15 cellular contexts compared by ENCODE assay signal in genomic region chr3:139758654-139759291, GRCh38.
DNase-seq lines count a peak whose midpoint lies in the region; ATAC-seq lines count a peak whose summit lies in the region.
"Had no signal": no experiment of that assay in that cellular context is flagged by ENCODE, and none has a peak within 500 bp of the region (broad histone marks: within the 10 kb centered on the region; RNA-seq: fewer than 3 reads in every experiment).

No MANE protein-coding gene starts in this region.

- peak; percentile 54 to 77 for ATAC-seq in right cardiac atrium
- ATAC-seq: activated T-cell treated with anti-CD3 and anti-CD28 coated beads, Interleukin-2, amount 50 U/mL, for 4 hours; left colon had no signal

- no peaks in the 10 kb centered on the region for H3K9me3 ChIP-seq in right cardiac atrium (ENCODE audit: control insufficient read depth, low read length)
- H3K9me3 ChIP-seq: suprapubic skin had no signal

- WGBS in right cardiac atrium: 42% methylated on average over 5 of the region's 5 CpGs

- no peaks in the 10 kb centered on the region for H3K27me3 ChIP-seq in right cardiac atrium (ENCODE audit: control insufficient read depth, insufficient read depth)
- H3K27me3 ChIP-seq: suprapubic skin had no signal

- H3K27ac ChIP-seq in right cardiac atrium (ENCODE audit: low read length): no peak overlapping the region
- no peak overlapping the region for H3K27ac ChIP-seq in substantia nigra (ENCODE audit: low read depth, low read length, poor library complexity, severe bottlenecking)
- H3K27ac ChIP-seq: PC-9, suprapubic skin had no signal

- DNase-seq in GM04503 (ENCODE audit: low read depth) (peak; percentile 21), astrocyte of the hippocampus (ENCODE audit: low read depth, low spot score) (peak; percentile 95), right cardiac atrium (no peak), renal cortical epithelial cell (ENCODE audit: low read depth) (peak; percentile 94), NCI-H1092 (lab: John Stamatoyannopoulos, UW) (no peak), substantia nigra (lab: John Stamatoyannopoulos, UW) (no peak), OCI-M1 (lab: John Stamatoyannopoulos, UW) (no peak)
- DNase-seq: activated T-cell treated with anti-CD3 and anti-CD28 coated beads, Interleukin-2, amount 50 U/mL, for 4 hours; amniotic stem cell; effector CD4-positive, alpha-beta T cell; left colon; NCI-H446 treated with DMSO at 0.1 percent for 48 hours; PC-9 had no signal

- intact Hi-C loops in right cardiac atrium (cut with DNase I): no loop called here

- no peaks in the 10 kb centered on the region for H3K4me1 ChIP-seq in right cardiac atrium (ENCODE audit: control insufficient read depth, insufficient read depth, low read length)
- H3K4me1 ChIP-seq: suprapubic skin had no signal

- H3K4me3 ChIP-seq in right cardiac atrium (ENCODE audit: low read length): no peak overlapping the region
- H3K4me3 ChIP-seq: PC-9, smooth muscle cell, suprapubic skin had no signal

Comparison
In these comparisons a context has a peak if more than half of its experiments do, and no peak if none do; other contexts are left out.
1. DNase-seq: peak in GM04503 (single experiment), astrocyte of the hippocampus (single experiment) and renal cortical epithelial cell (single experiment); none in right cardiac atrium (0 of 3), NCI-H1092 (single experiment), substantia nigra (0 of 49) and OCI-M1 (single experiment).